Comparison of ENCODE assay signal across 9 cellular contexts in the genomic region with DNA sequence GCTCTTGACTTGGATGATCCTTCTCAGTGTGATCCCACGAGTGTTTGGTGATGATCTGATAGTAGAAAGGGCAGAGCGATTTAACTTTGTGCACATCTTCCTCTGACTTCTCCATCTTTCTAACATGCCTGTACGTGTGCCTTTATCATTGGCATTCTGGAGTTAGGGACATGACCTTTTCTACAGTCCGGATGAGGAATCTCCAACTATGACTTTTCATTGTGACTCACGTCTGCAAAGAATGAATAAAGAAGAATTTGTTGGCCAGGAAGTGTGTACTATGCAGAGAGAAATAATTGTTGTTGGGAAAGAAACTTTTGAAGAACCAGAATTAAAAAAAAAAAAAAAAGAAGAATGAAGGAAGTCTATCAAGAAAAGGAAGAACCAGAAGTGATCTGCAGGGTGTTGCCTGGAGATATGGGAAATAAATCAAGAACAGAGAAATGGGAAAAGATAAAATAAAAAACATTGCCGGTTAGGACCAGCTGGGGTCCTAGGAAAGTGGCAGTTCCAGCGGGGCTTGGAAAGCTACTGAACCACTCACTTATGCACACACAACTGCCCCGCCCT. TPM values are rescaled to one million over a fixed set of nuclear protein-coding genes. Genes with fewer than 3 reads are reported as not detected.
DNase-seq lines count a peak whose midpoint lies in the region; ATAC-seq and TF ChIP-seq lines count a peak whose summit lies in the region.
"Had no signal": no experiment of that assay in that cellular context is flagged by ENCODE, and none has a peak within 500 bp of the region (broad histone marks: within the 10 kb centered on the region; RNA-seq: fewer than 3 reads in every experiment).

No MANE protein-coding gene starts in this region.

- H3K27ac ChIP-seq in testis, result peak overlapping the region; percentile 20 to 75

- no peaks in the 10 kb centered on the region for H3K9me3 ChIP-seq in testis

- TF ChIP-seq POLR2A in testis (IDR thresholded peaks at IDR 0.05), result no peak

- no peak for ATAC-seq in GM21619 (IDR thresholded peaks at IDR 0.05; ENCODE audit: unreplicated experiment)
- ATAC-seq in WTC11, result no peak
- no peak for ATAC-seq in HG02678 (IDR thresholded peaks at IDR 0.05; ENCODE audit: unreplicated experiment)

- no peak for TF ChIP-seq CTCF in testis (IDR thresholded peaks at IDR 0.05)
- no peak for TF ChIP-seq CTCF in WTC11 (IDR thresholded peaks at IDR 0.05)

- CTCF ChIA-PET in WTC11 (lab: Charles Lee), result interaction anchor here (0.5 to 1.0 kb wide), 4 partner anchors 8 to 206 kb away, joined by 3 to 4 read pairs (median 4); no protein-coding TSS in a partner anchor

- intact Hi-C loops in testis (cut with DNase I; ENCODE audit: low total_unique reads), result no loop called here

- peak; percentile 59 for DNase-seq in HT-29 (ENCODE audit: low spot score)
- peak; percentile 58 for DNase-seq in astrocyte of the hippocampus (ENCODE audit: low read depth, low spot score)
- peak; percentile 85 for DNase-seq in kidney tubule cell (ENCODE audit: low spot score)
- DNase-seq in testis, result no peak
- DNase-seq in WTC11 (ENCODE audit: low spot score), result no peak
- DNase-seq in activated CD4-positive, alpha-beta T cell treated with anti-CD3 and anti-CD28 coated beads for 4 hours, result no peak
- DNase-seq: MM.1S had no signal

- H3K4me3 Mint-ChIP-seq in WTC11, result no peak overlapping the region

- H3K36me3 Mint-ChIP-seq in WTC11, result peaks cover 4% of the 10 kb centered on the region

- H3K4me1 ChIP-seq in testis, result peaks cover 54% of the 10 kb centered on the region

- no peak overlapping the region for H3K4me3 ChIP-seq in testis

- H3K27ac Mint-ChIP-seq in WTC11, result no peak overlapping the region

- peaks cover 38% of the 10 kb centered on the region for H3K4me1 Mint-ChIP-seq in WTC11

- H3K27me3 ChIP-seq in testis, result no peaks in the 10 kb centered on the region

- WGBS in testis, 2 donors, result 23 to 41% methylated on average over 8 of the region's 8 CpGs

- no peaks in the 10 kb centered on the region for H3K27me3 Mint-ChIP-seq in WTC11 (ENCODE audit: low read depth)

- POLR2A ChIA-PET in WTC11 (lab: Charles Lee), result interaction anchor here (1.1 kb wide), 1 partner anchor 19 kb away, joined by 3 read pairs; no protein-coding TSS in a partner anchor

- peaks cover 4% of the 10 kb centered on the region for H3K9me3 Mint-ChIP-seq in WTC11

- H3K36me3 ChIP-seq in testis (ENCODE audit: low read depth, missing control alignments), result no peaks in the 10 kb centered on the region

TF ChIP-seq in WTC11, 78 proteins besides CTCF, POLR2A, EP300 and RAD21:
- TF ChIP-seq RORB (CRISPR knock-in tag; IDR thresholded peaks at IDR 0.05) (no peak), ZNF423 (CRISPR knock-in tag; IDR thresholded peaks at IDR 0.05) (no peak), PRRX2 (CRISPR knock-in tag; IDR thresholded peaks at IDR 0.05) (no peak), ZNF138 (CRISPR knock-in tag; conservative IDR thresholded peaks at IDR 0.05) (no peak), HMGA2 (CRISPR knock-in tag; IDR thresholded peaks at IDR 0.05) (no peak)
- TF ChIP-seq, protein P1, sequence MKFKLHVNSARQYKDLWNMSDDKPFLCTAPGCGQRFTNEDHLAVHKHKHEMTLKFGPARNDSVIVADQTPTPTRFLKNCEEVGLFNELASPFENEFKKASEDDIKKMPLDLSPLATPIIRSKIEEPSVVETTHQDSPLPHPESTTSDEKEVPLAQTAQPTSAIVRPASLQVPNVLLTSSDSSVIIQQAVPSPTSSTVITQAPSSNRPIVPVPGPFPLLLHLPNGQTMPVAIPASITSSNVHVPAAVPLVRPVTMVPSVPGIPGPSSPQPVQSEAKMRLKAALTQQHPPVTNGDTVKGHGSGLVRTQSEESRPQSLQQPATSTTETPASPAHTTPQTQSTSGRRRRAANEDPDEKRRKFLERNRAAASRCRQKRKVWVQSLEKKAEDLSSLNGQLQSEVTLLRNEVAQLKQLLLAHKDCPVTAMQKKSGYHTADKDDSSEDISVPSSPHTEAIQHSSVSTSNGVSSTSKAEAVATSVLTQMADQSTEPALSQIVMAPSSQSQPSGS (CRISPR knock-in tag; IDR thresholded peaks at IDR 0.05; ENCODE audit: borderline replicate concordance, low read depth), result no peak
- TF ChIP-seq, protein P2, sequence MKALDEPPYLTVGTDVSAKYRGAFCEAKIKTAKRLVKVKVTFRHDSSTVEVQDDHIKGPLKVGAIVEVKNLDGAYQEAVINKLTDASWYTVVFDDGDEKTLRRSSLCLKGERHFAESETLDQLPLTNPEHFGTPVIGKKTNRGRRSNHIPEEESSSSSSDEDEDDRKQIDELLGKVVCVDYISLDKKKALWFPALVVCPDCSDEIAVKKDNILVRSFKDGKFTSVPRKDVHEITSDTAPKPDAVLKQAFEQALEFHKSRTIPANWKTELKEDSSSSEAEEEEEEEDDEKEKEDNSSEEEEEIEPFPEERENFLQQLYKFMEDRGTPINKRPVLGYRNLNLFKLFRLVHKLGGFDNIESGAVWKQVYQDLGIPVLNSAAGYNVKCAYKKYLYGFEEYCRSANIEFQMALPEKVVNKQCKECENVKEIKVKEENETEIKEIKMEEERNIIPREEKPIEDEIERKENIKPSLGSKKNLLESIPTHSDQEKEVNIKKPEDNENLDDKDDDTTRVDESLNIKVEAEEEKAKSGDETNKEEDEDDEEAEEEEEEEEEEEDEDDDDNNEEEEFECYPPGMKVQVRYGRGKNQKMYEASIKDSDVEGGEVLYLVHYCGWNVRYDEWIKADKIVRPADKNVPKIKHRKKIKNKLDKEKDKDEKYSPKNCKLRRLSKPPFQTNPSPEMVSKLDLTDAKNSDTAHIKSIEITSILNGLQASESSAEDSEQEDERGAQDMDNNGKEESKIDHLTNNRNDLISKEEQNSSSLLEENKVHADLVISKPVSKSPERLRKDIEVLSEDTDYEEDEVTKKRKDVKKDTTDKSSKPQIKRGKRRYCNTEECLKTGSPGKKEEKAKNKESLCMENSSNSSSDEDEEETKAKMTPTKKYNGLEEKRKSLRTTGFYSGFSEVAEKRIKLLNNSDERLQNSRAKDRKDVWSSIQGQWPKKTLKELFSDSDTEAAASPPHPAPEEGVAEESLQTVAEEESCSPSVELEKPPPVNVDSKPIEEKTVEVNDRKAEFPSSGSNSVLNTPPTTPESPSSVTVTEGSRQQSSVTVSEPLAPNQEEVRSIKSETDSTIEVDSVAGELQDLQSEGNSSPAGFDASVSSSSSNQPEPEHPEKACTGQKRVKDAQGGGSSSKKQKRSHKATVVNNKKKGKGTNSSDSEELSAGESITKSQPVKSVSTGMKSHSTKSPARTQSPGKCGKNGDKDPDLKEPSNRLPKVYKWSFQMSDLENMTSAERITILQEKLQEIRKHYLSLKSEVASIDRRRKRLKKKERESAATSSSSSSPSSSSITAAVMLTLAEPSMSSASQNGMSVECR (CRISPR knock-in tag; IDR thresholded peaks at IDR 0.05; ENCODE audit: borderline replicate concordance), result no peak
- TF ChIP-seq, protein P3, sequence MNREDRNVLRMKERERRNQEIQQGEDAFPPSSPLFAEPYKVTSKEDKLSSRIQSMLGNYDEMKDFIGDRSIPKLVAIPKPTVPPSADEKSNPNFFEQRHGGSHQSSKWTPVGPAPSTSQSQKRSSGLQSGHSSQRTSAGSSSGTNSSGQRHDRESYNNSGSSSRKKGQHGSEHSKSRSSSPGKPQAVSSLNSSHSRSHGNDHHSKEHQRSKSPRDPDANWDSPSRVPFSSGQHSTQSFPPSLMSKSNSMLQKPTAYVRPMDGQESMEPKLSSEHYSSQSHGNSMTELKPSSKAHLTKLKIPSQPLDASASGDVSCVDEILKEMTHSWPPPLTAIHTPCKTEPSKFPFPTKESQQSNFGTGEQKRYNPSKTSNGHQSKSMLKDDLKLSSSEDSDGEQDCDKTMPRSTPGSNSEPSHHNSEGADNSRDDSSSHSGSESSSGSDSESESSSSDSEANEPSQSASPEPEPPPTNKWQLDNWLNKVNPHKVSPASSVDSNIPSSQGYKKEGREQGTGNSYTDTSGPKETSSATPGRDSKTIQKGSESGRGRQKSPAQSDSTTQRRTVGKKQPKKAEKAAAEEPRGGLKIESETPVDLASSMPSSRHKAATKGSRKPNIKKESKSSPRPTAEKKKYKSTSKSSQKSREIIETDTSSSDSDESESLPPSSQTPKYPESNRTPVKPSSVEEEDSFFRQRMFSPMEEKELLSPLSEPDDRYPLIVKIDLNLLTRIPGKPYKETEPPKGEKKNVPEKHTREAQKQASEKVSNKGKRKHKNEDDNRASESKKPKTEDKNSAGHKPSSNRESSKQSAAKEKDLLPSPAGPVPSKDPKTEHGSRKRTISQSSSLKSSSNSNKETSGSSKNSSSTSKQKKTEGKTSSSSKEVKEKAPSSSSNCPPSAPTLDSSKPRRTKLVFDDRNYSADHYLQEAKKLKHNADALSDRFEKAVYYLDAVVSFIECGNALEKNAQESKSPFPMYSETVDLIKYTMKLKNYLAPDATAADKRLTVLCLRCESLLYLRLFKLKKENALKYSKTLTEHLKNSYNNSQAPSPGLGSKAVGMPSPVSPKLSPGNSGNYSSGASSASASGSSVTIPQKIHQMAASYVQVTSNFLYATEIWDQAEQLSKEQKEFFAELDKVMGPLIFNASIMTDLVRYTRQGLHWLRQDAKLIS (CRISPR knock-in tag; IDR thresholded peaks at IDR 0.05; ENCODE audit: borderline replicate concordance), result no peak
TF ChIP-seq in WTC11: peak in this region for 0.

RNA-seq across cellular contexts. Expression of gene PPFIBP1, which starts 25.3 kb away (rescaled TPM):
- 17.6 and 18.4 TPM in 2 replicates for total RNA-seq in HT-29 (2014; rRNA removed; shearing (Covaris generic))
- total RNA-seq in testis (10 to 100 TPM; 75.3 to 87.8 TPM), WTC11 (2021) (22.3 to 28.7 TPM (median 27.7 TPM) in 3 replicates)
- 33.4 TPM for polyA plus RNA-seq in testis (ENCODE audit: insufficient read depth, low read depth, low replicate concordance)

Comparison
In these comparisons a context has a peak if more than half of its experiments do, and no peak if none do; other contexts are left out.
1. DNase-seq: peak in HT-29 (single experiment), astrocyte of the hippocampus (single experiment) and kidney tubule cell (single experiment); none in testis (single experiment), WTC11 (single experiment) and activated CD4-positive, alpha-beta T cell treated with anti-CD3 and anti-CD28 coated beads for 4 hours (0 of 2).